Comparison of ENCODE assay signal across 1 cellular context in the genomic region with DNA sequence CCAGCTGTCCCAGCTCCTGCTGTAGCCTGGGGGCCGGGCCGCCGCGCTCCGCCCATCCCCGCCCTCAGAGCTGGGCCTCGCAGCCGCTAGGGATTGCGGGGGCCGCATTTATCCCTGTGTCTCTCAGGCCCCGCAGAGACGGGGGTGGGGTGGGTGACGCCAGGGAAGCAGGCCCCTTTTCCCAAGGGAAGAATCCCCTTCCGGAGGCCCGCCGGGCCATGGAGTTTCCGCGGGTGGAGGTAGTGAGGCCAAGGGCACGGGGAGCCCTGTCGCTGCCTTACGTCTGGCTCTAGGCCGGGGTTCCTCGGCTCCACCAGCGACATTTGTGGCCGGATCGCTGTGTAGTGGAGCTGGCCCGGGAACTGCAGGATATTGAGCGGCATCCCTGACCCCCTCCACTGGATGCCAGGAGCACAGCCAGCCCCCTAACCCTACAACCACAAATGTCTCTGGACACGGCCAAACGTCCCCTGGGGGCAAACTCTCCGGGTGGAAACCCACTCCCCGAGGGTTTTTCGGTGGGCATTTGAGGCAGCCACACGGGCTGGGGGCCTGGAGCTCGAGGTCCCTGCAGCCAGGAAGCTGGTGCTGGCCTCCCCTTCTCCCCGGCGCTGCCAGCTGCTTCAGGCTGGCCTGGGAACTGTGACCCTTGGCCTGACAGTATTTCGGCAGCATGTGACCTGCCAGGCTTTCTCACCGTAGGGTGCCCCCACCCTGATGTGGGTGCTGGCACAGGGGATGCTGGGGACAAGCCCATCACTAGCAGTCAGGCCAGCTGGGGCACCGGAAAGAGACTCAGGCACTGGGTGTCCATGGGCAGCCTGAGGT.
TF ChIP-seq lines count a peak whose summit lies in the region.

No MANE protein-coding gene starts in this region.

TF ChIP-seq in HEK293, 187 proteins besides CTCF, POLR2A, EP300 and RAD21 (continued from another document):
- TF ChIP-seq, protein P1, sequence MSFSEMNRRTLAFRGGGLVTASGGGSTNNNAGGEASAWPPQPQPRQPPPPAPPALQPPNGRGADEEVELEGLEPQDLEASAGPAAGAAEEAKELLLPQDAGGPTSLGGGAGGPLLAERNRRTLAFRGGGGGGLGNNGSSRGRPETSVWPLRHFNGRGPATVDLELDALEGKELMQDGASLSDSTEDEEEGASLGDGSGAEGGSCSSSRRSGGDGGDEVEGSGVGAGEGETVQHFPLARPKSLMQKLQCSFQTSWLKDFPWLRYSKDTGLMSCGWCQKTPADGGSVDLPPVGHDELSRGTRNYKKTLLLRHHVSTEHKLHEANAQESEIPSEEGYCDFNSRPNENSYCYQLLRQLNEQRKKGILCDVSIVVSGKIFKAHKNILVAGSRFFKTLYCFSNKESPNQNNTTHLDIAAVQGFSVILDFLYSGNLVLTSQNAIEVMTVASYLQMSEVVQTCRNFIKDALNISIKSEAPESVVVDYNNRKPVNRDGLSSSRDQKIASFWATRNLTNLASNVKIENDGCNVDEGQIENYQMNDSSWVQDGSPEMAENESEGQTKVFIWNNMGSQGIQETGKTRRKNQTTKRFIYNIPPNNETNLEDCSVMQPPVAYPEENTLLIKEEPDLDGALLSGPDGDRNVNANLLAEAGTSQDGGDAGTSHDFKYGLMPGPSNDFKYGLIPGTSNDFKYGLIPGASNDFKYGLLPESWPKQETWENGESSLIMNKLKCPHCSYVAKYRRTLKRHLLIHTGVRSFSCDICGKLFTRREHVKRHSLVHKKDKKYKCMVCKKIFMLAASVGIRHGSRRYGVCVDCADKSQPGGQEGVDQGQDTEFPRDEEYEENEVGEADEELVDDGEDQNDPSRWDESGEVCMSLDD (tag by site-specific recombination; IDR thresholded peaks at IDR 0.05), result 0 out of 2 replicates have a peak, but pooled peaks have one; percentile 21
- TF ChIP-seq ZNF274 (IDR thresholded peaks at IDR 0.05; ENCODE audit: low read length) (no peak), ZNF274 (tag by site-specific recombination; IDR thresholded peaks at IDR 0.05; ENCODE audit: borderline replicate concordance) (no peak), ZNF335 (tag by site-specific recombination; conservative IDR thresholded peaks at IDR 0.05) (peak; percentile 99), ZNF416 (tag by site-specific recombination; IDR thresholded peaks at IDR 0.05) (no peak), ZNF654 (tag by site-specific recombination; IDR thresholded peaks at IDR 0.05; ENCODE audit: low read depth) (no peak), ZNF324 (tag by site-specific recombination; IDR thresholded peaks at IDR 0.05) (peak; percentile 72; the same call in 1 of the 2 replicates)
